ENCODE assay signal across 28 cellular contexts in the genomic region with DNA sequence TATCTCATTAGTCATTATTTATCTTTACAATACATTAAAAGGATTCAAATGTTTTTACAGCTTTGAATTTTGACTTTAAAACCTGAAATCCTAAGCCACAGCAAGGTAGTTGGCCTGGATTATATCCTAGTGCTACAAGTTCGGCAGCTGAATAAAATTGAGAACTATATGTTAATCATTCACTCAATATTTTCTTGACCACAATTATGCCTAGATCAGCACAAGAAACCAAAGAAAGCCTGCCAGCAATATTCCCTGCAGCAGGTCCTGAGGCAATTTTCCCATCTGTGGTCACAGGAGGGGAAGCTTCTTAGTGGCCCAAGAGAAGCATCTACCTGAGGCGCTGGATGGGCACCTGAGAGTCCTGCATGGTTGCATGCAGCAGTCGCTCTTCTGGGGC.
A peak's percentile ranks its signal among the peaks of the same experiment; 100 is the strongest.
DNase-seq lines count a peak whose midpoint lies in the region; ATAC-seq and TF ChIP-seq lines count a peak whose summit lies in the region.
"Had no signal": no experiment of that assay in that cellular context is flagged by ENCODE, and none has a peak within 500 bp of the region (broad histone marks: within the 10 kb centered on the region; RNA-seq: fewer than 3 reads in every experiment).

No MANE protein-coding gene starts in this region.

- DNase-seq in EH (ENCODE audit: low read depth) (peak; percentile 19), adipocyte (ENCODE audit: low read depth) (peak; percentile 7), fibroblast of lung (ENCODE audit: low read depth in 2 of 2) (peak; percentile 19 to 61), osteocyte (ENCODE audit: extremely low spot score, unreplicated experiment) (no peak), nephron progenitor cell (no peak), type B pancreatic cell (ENCODE audit: extremely low spot score, unreplicated experiment) (no peak), NCI-H1092 (lab: John Stamatoyannopoulos, UW) (no peak)
- DNase-seq: activated CD4-positive, alpha-beta T cell treated with anti-CD3 and anti-CD28 coated beads, Interleukin-2, amount 10 ng/mL, durations not matched to agents 24 days and 14 days; activated effector memory CD4-positive, alpha-beta T cell treated with Interleukin-2 at 50 U/mL for 16 hours; BE2C; CD8-positive, alpha-beta T cell; dermis blood vessel endothelial cell; endodermal cell; esophagus squamous epithelium; hippocampal formation; Kasumi-1; left lung; mesendoderm; NCI-H1436 treated with DMSO at 0.1 percent for 48 hours; NCI-H446 treated with DMSO at 0.1 percent for 48 hours; NCI-H82; SJCRH30; stimulated activated CD4-positive, alpha-beta T cell treated with anti-CD3 and anti-CD28 coated beads, Interleukin-4, amount 100 ng/mL, for 1 hour; tibial artery had no signal

- H3K4me3 Mint-ChIP-seq in osteocyte (ENCODE audit: unreplicated experiment) (no peak overlapping the region), nephron progenitor cell (no peak overlapping the region), type B pancreatic cell (no peak overlapping the region)
- no peak overlapping the region for H3K4me3 Mint-ChIP-seq in stimulated activated memory B cell treated with anti-CD40 and anti-IgM and Interleukin-4, amounts not matched to agents 10 μg/mL and 1 μg/mL and 100 μg/mL, for 72 hours
- H3K4me3 Mint-ChIP-seq: activated CD4-positive, alpha-beta T cell treated with anti-CD3 and anti-CD28 coated beads, Interleukin-2, amount 10 ng/mL, durations not matched to agents 24 days and 14 days; CD8-positive, alpha-beta T cell; endodermal cell; neural progenitor cell had no signal

- no peaks in the 10 kb centered on the region for H3K27me3 ChIP-seq in adipocyte (replicated peaks; ENCODE audit: control insufficient read depth, insufficient read depth, low read length)
- H3K27me3 ChIP-seq in fibroblast of lung (ENCODE audit: control insufficient read depth, insufficient read depth, low read length), result no peaks in the 10 kb centered on the region
- H3K27me3 ChIP-seq: BE2C, esophagus squamous epithelium, left lung, neural progenitor cell, right atrium auricular region, SJCRH30, tibial artery had no signal

- H3K9ac ChIP-seq in adipocyte (ENCODE audit: low read length), result no peak overlapping the region
- no peak overlapping the region for H3K9ac ChIP-seq in fibroblast of lung (ENCODE audit: insufficient read depth, low read length)
- H3K9ac ChIP-seq: neural progenitor cell had no signal

- peak overlapping the region; percentile 23 for H3K27ac Mint-ChIP-seq in osteocyte (ENCODE audit: unreplicated experiment)
- no peak overlapping the region for H3K27ac Mint-ChIP-seq in nephron progenitor cell
- no peak overlapping the region for H3K27ac Mint-ChIP-seq in type B pancreatic cell
- no peak overlapping the region for H3K27ac Mint-ChIP-seq in stimulated activated memory B cell treated with anti-CD40 and anti-IgM and Interleukin-4, amounts not matched to agents 10 μg/mL and 1 μg/mL and 100 μg/mL, for 72 hours
- H3K27ac Mint-ChIP-seq: activated CD4-positive, alpha-beta T cell treated with anti-CD3 and anti-CD28 coated beads, Interleukin-2, amount 10 ng/mL, durations not matched to agents 24 days and 14 days; activated naive CD4-positive, alpha-beta T cell treated with anti-CD3 and anti-CD28 coated beads, Interleukin-2, amount 50 U/mL, for 72 hours; CD8-positive, alpha-beta T cell; endodermal cell; neural progenitor cell had no signal

- H3K4me1 ChIP-seq in adipocyte (ENCODE audit: control insufficient read depth, insufficient read depth, low read length), result no peaks in the 10 kb centered on the region
- H3K4me1 ChIP-seq in fibroblast of lung (ENCODE audit: control insufficient read depth, extremely low read depth, insufficient read depth, low read length), result no peaks in the 10 kb centered on the region
- H3K4me1 ChIP-seq: BE2C, left lung, right atrium auricular region, SJCRH30 had no signal

- TF ChIP-seq CTCF in fibroblast of lung (conservative IDR thresholded peaks at IDR 0.05 in 1 of 2, IDR thresholded peaks at IDR 0.05 in 1 of 2; ENCODE audit: low read depth in 1 of 2, low read length in 2 of 2) (no peak), osteocyte (IDR thresholded peaks at IDR 0.05) (no peak), nephron progenitor cell (IDR thresholded peaks at IDR 0.05) (no peak), type B pancreatic cell (conservative IDR thresholded peaks at IDR 0.05) (no peak)

- no peak for ATAC-seq in stimulated activated memory B cell treated with anti-CD40 and anti-IgM and Interleukin-4, amounts not matched to agents 10 μg/mL and 1 μg/mL and 100 μg/mL, for 72 hours
- ATAC-seq: activated naive CD4-positive, alpha-beta T cell treated with anti-CD3 and anti-CD28 coated beads, Interleukin-2, amount 50 U/mL, for 72 hours; CD8-positive, alpha-beta T cell; left lung had no signal

- peaks cover 12% of the 10 kb centered on the region for H3K9me3 Mint-ChIP-seq in osteocyte (ENCODE audit: unreplicated experiment)
- peaks cover 30% of the 10 kb centered on the region for H3K9me3 Mint-ChIP-seq in nephron progenitor cell
- H3K9me3 Mint-ChIP-seq in type B pancreatic cell, result no peaks in the 10 kb centered on the region
- H3K9me3 Mint-ChIP-seq in stimulated activated memory B cell treated with anti-CD40 and anti-IgM and Interleukin-4, amounts not matched to agents 10 μg/mL and 1 μg/mL and 100 μg/mL, for 72 hours, result peaks cover 2% of the 10 kb centered on the region
- H3K9me3 Mint-ChIP-seq: activated CD4-positive, alpha-beta T cell treated with anti-CD3 and anti-CD28 coated beads, Interleukin-2, amount 10 ng/mL, durations not matched to agents 24 days and 14 days; endodermal cell had no signal

- H3K79me2 ChIP-seq in fibroblast of lung (ENCODE audit: control insufficient read depth, insufficient read depth, low read length), result no peaks in the 10 kb centered on the region

- no peak overlapping the region for H3K4me2 ChIP-seq in fibroblast of lung (ENCODE audit: extremely low read depth, insufficient read depth, low read length)
- H3K4me2 ChIP-seq: neural progenitor cell had no signal

- H3K27me3 Mint-ChIP-seq in osteocyte (ENCODE audit: unreplicated experiment) (no peaks in the 10 kb centered on the region), nephron progenitor cell (ENCODE audit: low read depth, poor library complexity) (peaks cover 3% of the 10 kb centered on the region), type B pancreatic cell (no peaks in the 10 kb centered on the region)
- no peaks in the 10 kb centered on the region for H3K27me3 Mint-ChIP-seq in stimulated activated memory B cell treated with anti-CD40 and anti-IgM and Interleukin-4, amounts not matched to agents 10 μg/mL and 1 μg/mL and 100 μg/mL, for 72 hours
- H3K27me3 Mint-ChIP-seq: activated CD4-positive, alpha-beta T cell treated with anti-CD3 and anti-CD28 coated beads, Interleukin-2, amount 10 ng/mL, durations not matched to agents 24 days and 14 days had no signal

- H3K36me3 Mint-ChIP-seq in osteocyte (ENCODE audit: unreplicated experiment) (peaks cover 19% of the 10 kb centered on the region), nephron progenitor cell (ENCODE audit: low read depth) (peaks cover 23% of the 10 kb centered on the region), type B pancreatic cell (peaks cover 4% of the 10 kb centered on the region)
- peaks cover 35% of the 10 kb centered on the region for H3K36me3 Mint-ChIP-seq in stimulated activated memory B cell treated with anti-CD40 and anti-IgM and Interleukin-4, amounts not matched to agents 10 μg/mL and 1 μg/mL and 100 μg/mL, for 72 hours

- H2AFZ ChIP-seq in fibroblast of lung (ENCODE audit: low read length), result no peak overlapping the region
- H2AFZ ChIP-seq: neural progenitor cell had no signal

- no peaks in the 10 kb centered on the region for H4K20me1 ChIP-seq in fibroblast of lung (ENCODE audit: control insufficient read depth, extremely low read depth, insufficient read depth, low read length)

- H3K36me3 ChIP-seq in adipocyte (ENCODE audit: control insufficient read depth, insufficient read depth, low read length, severe bottlenecking), result no peaks in the 10 kb centered on the region
- no peaks in the 10 kb centered on the region for H3K36me3 ChIP-seq in fibroblast of lung (ENCODE audit: control insufficient read depth, insufficient read depth, low read length)
- H3K36me3 ChIP-seq: BE2C, esophagus squamous epithelium, left lung, neural progenitor cell, right atrium auricular region, SJCRH30, tibial artery had no signal

- H3K27ac ChIP-seq in fibroblast of lung (ENCODE audit: insufficient read depth, low read length), result no peak overlapping the region
- H3K27ac ChIP-seq: esophagus squamous epithelium, left lung, neural progenitor cell, right atrium auricular region, SJCRH30, tibial artery had no signal

- no peaks in the 10 kb centered on the region for H3K9me3 ChIP-seq in adipocyte (ENCODE audit: control insufficient read depth, low read length)
- no peaks in the 10 kb centered on the region for H3K9me3 ChIP-seq in fibroblast of lung (ENCODE audit: control insufficient read depth, insufficient read depth, low read depth, low read length)
- H3K9me3 ChIP-seq: BE2C, esophagus squamous epithelium, left lung, right atrium auricular region, SJCRH30, tibial artery had no signal

- H3K4me3 ChIP-seq in adipocyte (ENCODE audit: low read length) (no peak overlapping the region), fibroblast of lung (replicated peaks in 1 of 4; ENCODE audit: control extremely low read depth in 1 of 4, insufficient read depth in 1 of 4, low read depth in 3 of 4, low read length in 4 of 4) (no peak overlapping the region)
- H3K4me3 ChIP-seq: esophagus squamous epithelium, left lung, neural progenitor cell, right atrium auricular region, SJCRH30, tibial artery had no signal

- H3K4me1 Mint-ChIP-seq in osteocyte (ENCODE audit: unreplicated experiment) (peaks cover 33% of the 10 kb centered on the region), nephron progenitor cell (peaks cover 37% of the 10 kb centered on the region), type B pancreatic cell (ENCODE audit: unreplicated experiment) (peaks cover 4% of the 10 kb centered on the region)
- H3K4me1 Mint-ChIP-seq in stimulated activated memory B cell treated with anti-CD40 and anti-IgM and Interleukin-4, amounts not matched to agents 10 μg/mL and 1 μg/mL and 100 μg/mL, for 72 hours, result no peaks in the 10 kb centered on the region

Comparison
In these comparisons a context has a peak if more than half of its experiments do, and no peak if none do; other contexts are left out.
1. DNase-seq: peak in EH (single experiment), adipocyte (single experiment) and fibroblast of lung (2 of 2); none in osteocyte (single experiment), nephron progenitor cell (single experiment), type B pancreatic cell (single experiment) and NCI-H1092 (single experiment).